ENCODE assay signal across 20 cellular contexts in the genomic region with DNA sequence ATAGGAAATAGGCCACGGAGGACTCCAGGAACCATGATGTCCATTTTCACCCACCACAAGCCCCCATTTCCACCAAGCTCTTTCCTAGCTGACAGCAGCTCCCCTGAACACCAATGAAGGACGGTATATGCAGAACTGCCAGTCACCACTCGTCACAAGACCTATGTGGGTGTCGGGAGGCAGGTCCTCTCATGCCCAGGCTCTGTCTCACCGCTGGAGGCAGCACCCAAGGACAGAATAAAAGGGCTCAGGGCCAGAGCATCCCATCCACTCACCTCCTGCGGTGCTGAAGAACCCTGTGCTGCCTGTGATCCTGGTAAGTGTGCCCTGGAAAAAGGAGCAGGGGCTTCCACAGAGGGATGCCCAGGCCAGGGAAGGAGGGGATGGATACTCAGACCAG. TPM values are rescaled to one million over a fixed set of nuclear protein-coding genes. Genes with fewer than 3 reads are reported as not detected.
"Had no signal": no experiment of that assay in that cellular context is flagged by ENCODE, and none has a peak within 500 bp of the region (broad histone marks: within the 10 kb centered on the region; RNA-seq: fewer than 3 reads in every experiment).

A gene with protein sequence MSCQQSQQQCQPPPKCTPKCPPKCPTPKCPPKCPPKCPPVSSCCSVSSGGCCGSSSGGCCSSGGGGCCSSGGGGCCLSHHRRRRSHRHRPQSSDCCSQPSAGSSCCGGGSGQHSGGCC (plus strand): TSS at position 266 of the 400 bp plus-strand sequence. CDS start 1,232 bp downstream, outside the sequence.

- H3K36me3 ChIP-seq: colonic mucosa, heart left ventricle, prostate gland had no signal

- H3K9me3 ChIP-seq: colonic mucosa, prostate gland had no signal

- ATAC-seq: activated CD8-positive, alpha-beta T cell treated with anti-CD3 and anti-CD28 coated beads for 36 hours; heart left ventricle; right cardiac atrium; stimulated activated naive CD8-positive, alpha-beta T cell treated with anti-CD3 and anti-CD28 coated beads, Interleukin-15, Interleukin-2, amounts not matched to agents 100 U/mL and 50 U/mL, for 24 hours had no signal

- H3K9me3 Mint-ChIP-seq: activated CD8-positive, alpha-beta T cell treated with anti-CD3 and anti-CD28 coated beads for 36 hours had no signal

- H3K4me2 ChIP-seq: smooth muscle cell had no signal

- H3K4me1 Mint-ChIP-seq: activated B cell treated with CpG ODN at 0.5 μM for 24 hours, neural crest cell had no signal

- H3K4me3 Mint-ChIP-seq: activated B cell treated with CpG ODN at 0.5 μM for 24 hours; activated CD8-positive, alpha-beta T cell treated with anti-CD3 and anti-CD28 coated beads for 36 hours; activated naive CD8-positive, alpha-beta T cell; neural crest cell had no signal

- H3K27ac ChIP-seq: colonic mucosa, heart left ventricle, prostate gland had no signal

- H3K4me1 ChIP-seq: colonic mucosa, heart left ventricle, prostate gland had no signal

- H3K36me3 Mint-ChIP-seq: activated naive CD8-positive, alpha-beta T cell had no signal

- H3K27ac Mint-ChIP-seq: activated B cell treated with CpG ODN at 0.5 μM for 24 hours; activated CD8-positive, alpha-beta T cell treated with anti-CD3 and anti-CD28 coated beads for 36 hours; activated naive CD8-positive, alpha-beta T cell had no signal

- DNase-seq: activated B cell treated with CpG ODN at 0.5 μM for 24 hours; activated CD4-positive, alpha-beta T cell treated with anti-CD3 and anti-CD28 coated beads for 48 hours; activated CD8-positive, alpha-beta memory T cell treated with anti-CD3 and anti-CD28 coated beads, Interleukin-2, amount 50 U/mL, for 4 hours; activated CD8-positive, alpha-beta T cell treated with anti-CD3 and anti-CD28 coated beads for 36 hours; activated gamma-delta T cell treated with Interleukin-2 at 50 U/mL for 16 hours; amniotic stem cell; central memory CD4-positive, alpha-beta T cell; colonic mucosa; heart left ventricle; right cardiac atrium; stimulated activated naive CD8-positive, alpha-beta T cell treated with anti-CD3 and anti-CD28 coated beads, Interleukin-15, Interleukin-2, amounts not matched to agents 100 U/mL and 50 U/mL, for 24 hours; T-helper 1 cell; trophoblast cell had no signal

- H3K4me3 ChIP-seq: colonic mucosa, heart left ventricle, prostate gland, smooth muscle cell had no signal

- H3K27me3 ChIP-seq: colonic mucosa, heart left ventricle had no signal

RNA-seq across cellular contexts. Expression of the gene that starts here (rescaled TPM):
- total RNA-seq: activated B cell treated with CpG ODN at 0.5 μM for 24 hours; activated CD8-positive, alpha-beta T cell treated with anti-CD3 and anti-CD28 coated beads for 36 hours; colonic mucosa; frontal cortex; heart left ventricle; lung microvascular endothelial cell; neural crest cell; osteoblast; prostate gland; right cardiac atrium; smooth muscle cell had no signal
- polyA plus RNA-seq: heart left ventricle, right cardiac atrium, smooth muscle cell had no signal
